ENCODE assay signal across 1 cellular context in the genomic region with DNA sequence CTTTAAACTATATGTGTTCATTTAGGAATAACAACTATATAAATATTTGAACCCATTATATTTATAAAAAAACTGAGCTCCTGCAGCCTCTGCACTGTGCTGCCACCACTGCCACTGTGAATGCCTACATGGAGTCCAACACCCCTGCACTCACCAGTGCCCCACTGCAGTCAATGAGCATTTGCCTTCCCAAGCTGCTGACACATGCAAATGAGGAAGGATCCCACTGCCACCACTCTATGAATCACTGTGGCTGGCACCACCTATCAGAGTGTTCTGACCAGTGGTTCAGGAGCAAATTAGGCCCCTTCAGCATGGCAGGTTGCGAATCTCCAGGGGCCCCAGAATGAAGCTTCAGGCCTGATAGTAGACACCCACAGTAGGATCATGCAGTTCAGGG.
TF ChIP-seq lines count a peak whose summit lies in the region.

No MANE protein-coding gene starts in this region.

TF ChIP-seq in GM12878, 131 proteins besides CTCF, POLR2A, EP300 and RAD21:
- no peak for TF ChIP-seq MEF2B (IDR thresholded peaks at IDR 0.05; ENCODE audit: partially characterized antibody, poor library complexity, severe bottlenecking)
- no peak for TF ChIP-seq CREB1 (IDR thresholded peaks at IDR 0.05; ENCODE audit: low read depth)
- TF ChIP-seq YY1 (IDR thresholded peaks at IDR 0.05; ENCODE audit: low read depth, low read length), result no peak
- no peak for TF ChIP-seq CHD1 (IDR thresholded peaks at IDR 0.05; ENCODE audit: low read depth, low read length)
- TF ChIP-seq CEBPZ (IDR thresholded peaks at IDR 0.05; ENCODE audit: low read depth, low read length), result no peak
- TF ChIP-seq LARP7 (IDR thresholded peaks at IDR 0.05), result no peak
